ENCODE assay signal across 8 cellular contexts in genomic region chr3:14377838-14378169, GRCh38. TPM values are rescaled to one million over a fixed set of nuclear protein-coding genes. Genes with fewer than 3 reads are reported as not detected.
DNase-seq lines count a peak whose midpoint lies in the region; ATAC-seq and TF ChIP-seq lines count a peak whose summit lies in the region.

No MANE protein-coding gene starts in this region.

- H3K27me3 ChIP-seq in transverse colon: no peaks in the 10 kb centered on the region

- ATAC-seq in Right ventricle myocardium superior (ENCODE audit: poor library complexity) (peak; percentile 27), HG03039 (IDR thresholded peaks at IDR 0.05; ENCODE audit: unreplicated experiment) (no peak)

- intact Hi-C loops in Right ventricle myocardium superior (cut with DNase I) (no loop called here), transverse colon (cut with DNase I; ENCODE audit: low total_unique reads) (no loop called here)

- no peak for TF ChIP-seq EP300 in transverse colon (IDR thresholded peaks at IDR 0.05; ENCODE audit: low read depth)

- H3K36me3 ChIP-seq in transverse colon: no peaks in the 10 kb centered on the region

- DNase-seq in activated naive CD4-positive, alpha-beta T cell treated with Interleukin-2 at 50 U/mL for 16 hours: peak; percentile 21
- DNase-seq in activated naive CD4-positive, alpha-beta T cell treated with anti-CD3 and anti-CD28 coated beads, Interleukin-2, amount 50 U/mL, for 16 hours: no peak
- DNase-seq in NOMO-1 treated with dmso at 0.1 percent for 144 hours (lab: John Stamatoyannopoulos, UW; ENCODE audit: unreplicated experiment): peak; percentile 80
- DNase-seq in Right ventricle myocardium superior: peak; percentile 55
- peak; percentile 37 for DNase-seq in transverse colon
- DNase-seq in NCI-H446 treated with DMSO at 0.1 percent for 48 hours (lab: John Stamatoyannopoulos, UW): no peak
- no peak for DNase-seq in NCI-H69 (lab: John Stamatoyannopoulos, UW)

- in situ Hi-C loops in transverse colon (cut with MboI; ENCODE audit: low pct_ligation_motif_present in 1 of 4, low pct_unique_long_range_greater_than_20kb in 1 of 4, low sequenced_read_pairs in 3 of 4): no loop called here

- WGBS in transverse colon (ENCODE audit: low coverage in 1 of 2), 2 donors: 64% methylated on average over 3 of the region's 3 CpGs; no CpG with 5 or more reads in 1 of the 2 donors

- no peak for TF ChIP-seq POLR2A in transverse colon (IDR thresholded peaks at IDR 0.05)

- H3K4me1 ChIP-seq in transverse colon: peaks cover 0 to 4% (median 0%) of the 10 kb centered on the region in 4 donors

- TF ChIP-seq CTCF in transverse colon (IDR thresholded peaks at IDR 0.05): no peak

- H3K4me3 ChIP-seq in transverse colon: no peak overlapping the region

- H3K9me3 ChIP-seq in transverse colon: no peaks in the 10 kb centered on the region

- no peak overlapping the region for H3K27ac ChIP-seq in transverse colon

RNA-seq across cellular contexts. Expression of gene SLC6A6, which starts 24.6 kb away (rescaled TPM):
- total RNA-seq in Right ventricle myocardium superior: 13.5 TPM
- 10 to 100 TPM in 1 of 4 donors, 1 to 10 TPM in 3; 4.4 to 10.5 (median 7.7) TPM for total RNA-seq in transverse colon

Comparison
In these comparisons a context has a peak if more than half of its experiments do, and no peak if none do; other contexts are left out.
1. DNase-seq: peak in activated naive CD4-positive, alpha-beta T cell treated with Interleukin-2 at 50 U/mL for 16 hours (single experiment), NOMO-1 treated with dmso at 0.1 percent for 144 hours (single experiment), Right ventricle myocardium superior (single experiment) and transverse colon (single experiment); none in activated naive CD4-positive, alpha-beta T cell treated with anti-CD3 and anti-CD28 coated beads, Interleukin-2, amount 50 U/mL, for 16 hours (single experiment), NCI-H446 treated with DMSO at 0.1 percent for 48 hours (single experiment) and NCI-H69 (single experiment).